In genomic region chr2:70546885-70547284, GRCh38 we compare ENCODE assay signal across 24 cellular contexts.
"Had no signal": no experiment of that assay in that cellular context is flagged by ENCODE, and none has a peak within 500 bp of the region (broad histone marks: within the 10 kb centered on the region; RNA-seq: fewer than 3 reads in every experiment).

No MANE protein-coding gene starts in this region.

- DNase-seq: islet precursor cell; left ventricle myocardium inferior; mesendoderm; midbrain; mucosa of descending colon; naive thymus-derived CD4-positive, alpha-beta T cell; ovary; retina; right cardiac atrium; sigmoid colon; small intestine; spleen; stimulated activated CD4-positive, alpha-beta T cell treated with anti-CD3 and anti-CD28 coated beads, Interleukin-4, amount 100 ng/mL, for 24 hours; stimulated activated naive CD4-positive, alpha-beta T cell; tibial artery; trophoblast cell; upper lobe of right lung had no signal

- H3K27ac ChIP-seq: left ventricle myocardium inferior, ovary, prostate gland, sigmoid colon, spleen, suprapubic skin, thoracic aorta, tibial artery, upper lobe of right lung had no signal

- H3K9me3 ChIP-seq: left ventricle myocardium inferior, mucosa of descending colon, ovary, prostate gland, sigmoid colon, spleen, suprapubic skin, thoracic aorta, tibial artery, upper lobe of right lung had no signal

- H3K4me1 ChIP-seq: left ventricle myocardium inferior, prostate gland, suprapubic skin, tibial artery, upper lobe of right lung had no signal

- FAIRE-seq: small intestine, urothelium cell line had no signal

- H3K4me3 ChIP-seq: left ventricle myocardium inferior, lung, mucosa of descending colon, ovary, prostate gland, sigmoid colon, spleen, suprapubic skin, thoracic aorta, tibial artery, upper lobe of right lung had no signal

- ATAC-seq: mucosa of descending colon; naive thymus-derived CD4-positive, alpha-beta T cell; natural killer cell treated with Interleukin-12 subunit alpha and Interleukin-12 subunit beta and Interleukin-15 and Interleukin-18, amount 100 ng/mL, for 72 hours; right cardiac atrium; stimulated activated effector memory CD8-positive, alpha-beta T cell treated with anti-CD3 and anti-CD28 coated beads, Interleukin-12 subunit alpha, Interleukin-12 subunit beta, amount 100 ng/mL, for 72 hours; upper lobe of right lung had no signal

- H3K36me3 ChIP-seq: left ventricle myocardium inferior, ovary, prostate gland, sigmoid colon, spleen, suprapubic skin, thoracic aorta, tibial artery, upper lobe of right lung had no signal

- H3K27me3 ChIP-seq: ovary, suprapubic skin, upper lobe of right lung had no signal
